ENCODE assay signal across 8 cellular contexts in the genomic region with DNA sequence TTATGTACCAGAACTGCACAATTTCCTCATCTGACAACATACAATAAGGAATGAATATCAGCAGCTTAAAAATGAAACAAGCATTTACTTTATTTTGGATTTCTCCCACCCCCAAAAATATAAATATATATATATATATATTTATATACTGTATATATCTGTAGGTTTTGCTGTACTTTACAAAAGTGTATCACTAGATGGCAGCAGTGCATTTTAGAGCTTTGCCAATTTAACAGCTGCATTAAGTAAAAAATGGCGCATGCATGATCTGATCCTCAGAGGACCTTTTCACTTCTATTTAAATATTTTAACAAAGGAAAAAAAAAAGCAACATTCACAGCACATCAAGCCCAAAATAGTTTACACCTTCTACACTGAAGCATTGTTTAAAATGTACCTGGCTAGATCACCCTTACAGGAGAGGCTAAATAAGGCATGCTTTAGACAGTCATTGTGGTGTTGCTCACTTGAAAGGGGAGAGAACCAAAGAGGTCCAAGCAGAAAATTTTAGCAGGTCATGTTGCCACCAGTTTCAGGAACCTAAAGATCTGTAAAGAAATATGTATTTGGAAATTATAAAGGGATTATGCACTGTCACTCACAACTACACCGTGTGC.
DNase-seq lines count a peak whose midpoint lies in the region; ATAC-seq and TF ChIP-seq lines count a peak whose summit lies in the region.

No MANE protein-coding gene starts in this region.

- H3K79me2 ChIP-seq in osteoblast (ENCODE audit: insufficient read depth, low read length), result peaks cover 8% of the 10 kb centered on the region

- no peaks in the 10 kb centered on the region for H3K9me3 ChIP-seq in SJCRH30 (replicated peaks)
- H3K9me3 ChIP-seq in osteoblast (ENCODE audit: low read depth, low read length), result no peaks in the 10 kb centered on the region

- ATAC-seq in HG03469 (IDR thresholded peaks at IDR 0.05; ENCODE audit: unreplicated experiment) (no peak), GM18861 (IDR thresholded peaks at IDR 0.05; ENCODE audit: unreplicated experiment) (no peak), HG02884 (IDR thresholded peaks at IDR 0.05; ENCODE audit: unreplicated experiment) (no peak)

- peak; percentile 44 for TF ChIP-seq CTCF in osteoblast (IDR thresholded peaks at IDR 0.05; ENCODE audit: extremely low read depth, low read depth, low read length)

- peaks cover 28% of the 10 kb centered on the region for H4K20me1 ChIP-seq in osteoblast (ENCODE audit: insufficient read depth, low read length)

- H3K36me3 ChIP-seq in SJCRH30, result peaks cover 20% of the 10 kb centered on the region
- H3K36me3 ChIP-seq in osteoblast (ENCODE audit: insufficient read depth, low read length), result peaks cover 66% of the 10 kb centered on the region

- TF ChIP-seq POLR2A in erythroblast (IDR thresholded peaks at IDR 0.05; ENCODE audit: low read length), result no peak

- DNase-seq in GDM1 (lab: John Stamatoyannopoulos, UW), result peak; percentile 34
- peak; percentile 77 for DNase-seq in NAMALWA (ENCODE audit: low spot score)
- peak; percentile 30 to 80 for DNase-seq in SJCRH30
- DNase-seq in erythroblast (lab: John Stamatoyannopoulos, UW), result peak; percentile 78 to 85
- no peak for DNase-seq in osteoblast (ENCODE audit: insufficient read length, low spot score, missing footprints)

- H3K4me3 ChIP-seq in SJCRH30 (no peak overlapping the region), osteoblast (ENCODE audit: insufficient read depth, low read length) (no peak overlapping the region)

- H3K27me3 ChIP-seq in SJCRH30 (no peaks in the 10 kb centered on the region), osteoblast (ENCODE audit: insufficient read depth, low read length) (no peaks in the 10 kb centered on the region)

- H2AFZ ChIP-seq in osteoblast (ENCODE audit: low read length), result no peak overlapping the region

- H3K4me1 ChIP-seq in SJCRH30, result peaks cover 14% of the 10 kb centered on the region
- peaks cover 8% of the 10 kb centered on the region for H3K4me1 ChIP-seq in osteoblast (ENCODE audit: insufficient read depth, low read length)

- H3K27ac ChIP-seq in SJCRH30, result no peak overlapping the region
- H3K27ac ChIP-seq in osteoblast (ENCODE audit: low read depth, low read length), result no peak overlapping the region

- no peak overlapping the region for H3K4me2 ChIP-seq in osteoblast (ENCODE audit: insufficient read depth, low read length)
